Comparison of ENCODE assay signal across 8 cellular contexts in genomic region chr5:181223729-181224389, GRCh38. TPM values are rescaled to one million over a fixed set of nuclear protein-coding genes. Genes with fewer than 3 reads are reported as not detected.
A peak's percentile ranks its signal among the peaks of the same experiment; 100 is the strongest.
DNase-seq lines count a peak whose midpoint lies in the region; ATAC-seq and TF ChIP-seq lines count a peak whose summit lies in the region.

No MANE protein-coding gene starts in this region.

- intact Hi-C loops in body of pancreas (cut with DNase I) = no loop called here

- TF ChIP-seq POLR2A in body of pancreas (IDR thresholded peaks at IDR 0.05) = no peak

- H3K27ac ChIP-seq in HUES6 (ENCODE audit: low read depth, low read length) = no peak overlapping the region; the same call in 1 of the 2 replicates
- H3K27ac ChIP-seq in body of pancreas = peak overlapping the region; percentile 91 to 97 (median 96)
- peak overlapping the region; percentile 93 for H3K27ac ChIP-seq in stomach smooth muscle (ENCODE audit: low read length)

- DNase-seq in GM13976 (ENCODE audit: low spot score) = peak; percentile 70
- DNase-seq in body of pancreas = peak in 3 of 4 donors; percentile 41 to 49 (median 49)
- DNase-seq in left kidney (ENCODE audit: low read depth, low spot score) = peak; percentile 95
- DNase-seq in HK-2 (ENCODE audit: unreplicated experiment) = no peak
- DNase-seq in pons (ENCODE audit: low spot score) = no peak

- H3K4me1 ChIP-seq in HUES6 (ENCODE audit: control insufficient read depth, insufficient read depth, low read length) (peaks cover 9% of the 10 kb centered on the region; the same call in 1 of the 2 replicates), body of pancreas (peaks cover 30% of the 10 kb centered on the region), stomach smooth muscle (ENCODE audit: control insufficient read depth, insufficient read depth, low read length) (peaks cover 23% of the 10 kb centered on the region)

- ATAC-seq in body of pancreas (no peak), HG03025 (IDR thresholded peaks at IDR 0.05; ENCODE audit: low FRiP score, unreplicated experiment) (no peak)

- in situ Hi-C loops in GM13976 (cut with MboI; ENCODE audit: low sequenced_read_pairs, unreplicated experiment) = no loop called here

- TF ChIP-seq CTCF in GM13976 (IDR thresholded peaks at IDR 0.05; ENCODE audit: borderline replicate concordance, control extremely low read depth, extremely low read depth, insufficient read depth, missing control alignments) (no peak), body of pancreas (IDR thresholded peaks at IDR 0.05) (no peak)

- no peaks in the 10 kb centered on the region for H3K27me3 ChIP-seq in HUES6 (ENCODE audit: control insufficient read depth, insufficient read depth, low read length)
- no peaks in the 10 kb centered on the region for H3K27me3 ChIP-seq in body of pancreas
- H3K27me3 ChIP-seq in stomach smooth muscle (ENCODE audit: control insufficient read depth in 1 of 2, insufficient read depth in 2 of 2, low read length in 2 of 2) = no peaks in the 10 kb centered on the region

- no peaks in the 10 kb centered on the region for H3K9me3 ChIP-seq in HUES6 (ENCODE audit: control insufficient read depth, insufficient read depth, low read depth, low read length)
- H3K9me3 ChIP-seq in body of pancreas = no peaks in the 10 kb centered on the region
- no peaks in the 10 kb centered on the region for H3K9me3 ChIP-seq in stomach smooth muscle (ENCODE audit: control insufficient read depth in 2 of 2, low read length in 2 of 2)

- H3K36me3 ChIP-seq in HUES6 (ENCODE audit: control insufficient read depth, insufficient read depth, low read length) (peaks cover 15% of the 10 kb centered on the region), body of pancreas (replicated peaks in 1 of 2; ENCODE audit: insufficient read depth in 1 of 2, low read depth in 2 of 2) (no peaks in the 10 kb centered on the region), stomach smooth muscle (ENCODE audit: control insufficient read depth in 2 of 2, insufficient read depth in 2 of 2, low read length in 2 of 2) (no peaks in the 10 kb centered on the region)

- 1 to 2% methylated on average over 28 to 31 of the region's 31 CpGs for WGBS in body of pancreas, 2 donors

- H3K4me3 ChIP-seq in HUES6 (ENCODE audit: low read depth, low read length) (peak overlapping the region; percentile 83), body of pancreas (peak overlapping the region; percentile 89 to 92), stomach smooth muscle (ENCODE audit: low read length in 2 of 2) (peak overlapping the region; percentile 92 to 93)

- H3K9ac ChIP-seq in HUES6 (ENCODE audit: low read length) (peak overlapping the region; percentile 87), stomach smooth muscle (ENCODE audit: low read length in 2 of 2) (peak overlapping the region; percentile 84 to 86)

RNA-seq across cellular contexts. Expression of gene TRIM41, which starts 0.8 kb away (rescaled TPM):
- 10 to 100 TPM; 12.5 to 15.2 TPM for total RNA-seq in body of pancreas

RNA-seq across cellular contexts. Expression of gene TRIM7, which starts 18.9 kb away (rescaled TPM):
- 10 to 100 TPM; 11.5 to 17.9 TPM for total RNA-seq in body of pancreas

RNA-seq across cellular contexts. Expression of gene RACK1, which starts 19.8 kb away (rescaled TPM):
- 1,000 to 10,000 TPM; 1,136 to 1,977 TPM for total RNA-seq in body of pancreas

RNA-seq across cellular contexts. Expression of gene TRIM52, which starts 37.1 kb away (rescaled TPM):
- total RNA-seq in body of pancreas = 10 to 100 TPM; 16.9 to 26.0 TPM

Comparison
In these comparisons a context has a peak if more than half of its experiments do, and no peak if none do; other contexts are left out.
1. DNase-seq: peak in GM13976 (single experiment), body of pancreas (3 of 4) and left kidney (single experiment); none in HK-2 (single experiment) and pons (single experiment).
2. Peak in every context shown above with its lines, with median percentiles within 50 percentile points of each other: H3K4me3 ChIP-seq.